ENCODE assay signal across 8 cellular contexts in genomic region chr16:53071748-53072301, GRCh38. TPM values are rescaled to one million over a fixed set of nuclear protein-coding genes. Genes with fewer than 3 reads are reported as not detected.
DNase-seq lines count a peak whose midpoint lies in the region; ATAC-seq and TF ChIP-seq lines count a peak whose summit lies in the region.

No MANE protein-coding gene starts in this region.

- DNase-seq in breast epithelium (ENCODE audit: low spot score in 2 of 2) (no peak), mammary epithelial cell (no peak), LHCN-M2 (ENCODE audit: low read depth) (peak; percentile 71), fibroblast of the aortic adventitia (ENCODE audit: low read depth) (peak; percentile 36), gastrocnemius medialis (no peak), germinal center (ENCODE audit: low spot score) (no peak), cerebellar cortex (ENCODE audit: low spot score) (no peak)
- DNase-seq in activated CD8-positive, alpha-beta memory T cell treated with anti-CD3 and anti-CD28 coated beads for 24 hours, result no peak

- H3K27me3 ChIP-seq in breast epithelium (no peaks in the 10 kb centered on the region), mammary epithelial cell (ENCODE audit: insufficient read depth, low read length) (no peaks in the 10 kb centered on the region), gastrocnemius medialis (no peaks in the 10 kb centered on the region)

- H3K79me2 ChIP-seq in mammary epithelial cell (ENCODE audit: insufficient read depth, low read length), result peaks cover 65% of the 10 kb centered on the region

- CTCF ChIA-PET in mammary epithelial cell (lab: Charles Lee; ENCODE audit: low non-redundant PET), result no interaction called here

- intact Hi-C loops in breast epithelium (cut with DNase I; ENCODE audit: low total_unique reads), result no loop called here
- intact Hi-C loops in mammary epithelial cell (cut with micrococcal nuclease), result no loop called here
- intact Hi-C loops in gastrocnemius medialis (cut with DNase I; ENCODE audit: low total_unique reads), result no loop called here

- TF ChIP-seq CTCF in breast epithelium (IDR thresholded peaks at IDR 0.05) (no peak), mammary epithelial cell (conservative IDR thresholded peaks at IDR 0.05 in 1 of 2, IDR thresholded peaks at IDR 0.05 in 1 of 2; ENCODE audit: extremely low read depth in 1 of 2, insufficient read depth in 1 of 2, low read depth in 1 of 2, low read length in 2 of 2) (no peak), fibroblast of the aortic adventitia (IDR thresholded peaks at IDR 0.05; ENCODE audit: insufficient read depth, low read length) (no peak), gastrocnemius medialis (IDR thresholded peaks at IDR 0.05 in 4 of 5, conservative IDR thresholded peaks at IDR 0.05 in 1 of 5) (no peak)

- H3K27ac ChIP-seq in breast epithelium (peak overlapping the region; percentile 48 to 57), mammary epithelial cell (ENCODE audit: insufficient read depth, low read depth, low read length) (no peak overlapping the region), gastrocnemius medialis (peak overlapping the region in 3 of 4 donors; percentile 16 to 65 (median 35))

- H4K20me1 ChIP-seq in mammary epithelial cell (ENCODE audit: insufficient read depth, low read length), result no peaks in the 10 kb centered on the region

- TF ChIP-seq POLR2A in breast epithelium (IDR thresholded peaks at IDR 0.05) (no peak), gastrocnemius medialis (IDR thresholded peaks at IDR 0.05) (no peak)

- H3K9me3 ChIP-seq in breast epithelium (no peaks in the 10 kb centered on the region), mammary epithelial cell (replicated peaks; ENCODE audit: insufficient read depth, low read length) (no peaks in the 10 kb centered on the region), gastrocnemius medialis (no peaks in the 10 kb centered on the region)

- dilution Hi-C loops in mammary epithelial cell (cut with HindIII; ENCODE audit: low sequenced_read_pairs), result no loop called here

- H3K9ac ChIP-seq in mammary epithelial cell (ENCODE audit: insufficient read depth, low read length), result no peak overlapping the region

- no peak overlapping the region for H2AFZ ChIP-seq in mammary epithelial cell (ENCODE audit: low read depth, low read length)

- H3K36me3 ChIP-seq in breast epithelium (no peaks in the 10 kb centered on the region), mammary epithelial cell (ENCODE audit: insufficient read depth, low read length) (peaks cover 3% of the 10 kb centered on the region), gastrocnemius medialis (no peaks in the 10 kb centered on the region)

- in situ Hi-C loops in mammary epithelial cell (cut with MboI; ENCODE audit: low sequenced_read_pairs in 2 of 2) (loop anchor here in 1 of 2 donors (25.0 kb wide), 1 partner anchor 140 kb away; no protein-coding TSS in a partner anchor), gastrocnemius medialis (cut with MboI; ENCODE audit: low sequenced_read_pairs in 4 of 4) (loop anchor here in 2 of 4 donors (25.0 kb wide), 1 partner anchor 90 kb away; no protein-coding TSS in a partner anchor)

- H3K4me1 ChIP-seq in breast epithelium (no peaks in the 10 kb centered on the region), mammary epithelial cell (ENCODE audit: insufficient read depth, low read length) (no peaks in the 10 kb centered on the region), gastrocnemius medialis (peaks cover 20 to 37% of the 10 kb centered on the region in 2 donors)

- H3K4me3 ChIP-seq in breast epithelium (peak overlapping the region in 2 of 3 donors; percentile 6 to 27), mammary epithelial cell (replicated peaks in 1 of 3; ENCODE audit: insufficient read depth in 1 of 3, low read depth in 2 of 3, low read length in 3 of 3) (no peak overlapping the region), fibroblast of the aortic adventitia (ENCODE audit: low read depth, low read length) (no peak overlapping the region), gastrocnemius medialis (peak overlapping the region in 2 of 4 donors; percentile 2 to 14)

- 41% methylated on average over 4 of the region's 6 CpGs for WGBS in mammary epithelial cell (ENCODE audit: low coverage, missing lambda C conversion rate)

- BruUV-seq in mammary epithelial cell (replicated peaks; lab: Mats Ljungman, UMichigan), result no TSS peak

- no peak overlapping the region for H3K4me2 ChIP-seq in mammary epithelial cell (ENCODE audit: insufficient read depth, low read depth, low read length)

- ATAC-seq in gastrocnemius medialis, result peak in 1 of 2 donors; percentile 24

RNA-seq across cellular contexts. Expression of gene CHD9, which starts 17.0 kb away (rescaled TPM):
- total RNA-seq in breast epithelium (100 to 1,000 TPM in 2 of 3 donors, 10 to 100 TPM in 1; 93.8 to 160 (median 158) TPM), mammary epithelial cell (10 to 100 TPM; 49.2 to 53.2 TPM), LHCN-M2 (2014; rRNA removed) (39.8 and 41.4 TPM in 2 replicates), fibroblast of the aortic adventitia (ENCODE audit: low replicate concordance) (70.8 and 90.6 TPM in 2 replicates), gastrocnemius medialis (10 to 100 TPM; 24.5 to 84.0 (median 48.2) TPM)
- 16.0 TPM for polyA plus RNA-seq in mammary epithelial cell
- 30.2 TPM for polyA minus RNA-seq in mammary epithelial cell
- 5.9 TPM for polyA plus RNA-seq in LHCN-M2 (2012)

RNA-seq across cellular contexts. Expression of gene CHD9NB, which starts 19.1 kb away (rescaled TPM):
- total RNA-seq in breast epithelium (10 to 100 TPM in 1 of 3 donors, 1 to 10 TPM in 2; 1.3 to 16.4 (median 3.3) TPM), mammary epithelial cell (1 to 10 TPM in 1 of 2 donors, under 1 TPM in 1; 0.83 to 1.8 TPM), LHCN-M2 (2014; rRNA removed) (1.7 and 1.8 TPM in 2 replicates), fibroblast of the aortic adventitia (ENCODE audit: low replicate concordance) (1.6 and 2.3 TPM in 2 replicates), gastrocnemius medialis (under 1 TPM in 2 of 4 donors, not detected in 2; 0.13 to 0.72 TPM)
- 2.4 TPM for polyA plus RNA-seq in mammary epithelial cell
- polyA minus RNA-seq in mammary epithelial cell, result not detected
- polyA plus RNA-seq in LHCN-M2 (2012), result 2.4 TPM

Comparison
In these comparisons a context has a peak if more than half of its experiments do, and no peak if none do; other contexts are left out.
1. H3K4me3 ChIP-seq: peak in breast epithelium (2 of 3); none in mammary epithelial cell (0 of 3) and fibroblast of the aortic adventitia (single experiment).
2. DNase-seq: peak in LHCN-M2 (single experiment) and fibroblast of the aortic adventitia (single experiment); none in breast epithelium (0 of 2), mammary epithelial cell (single experiment), gastrocnemius medialis (0 of 2), activated CD8-positive, alpha-beta memory T cell treated with anti-CD3 and anti-CD28 coated beads for 24 hours (single experiment), germinal center (single experiment) and cerebellar cortex (single experiment).